ENCODE assay signal across 1 cellular context in genomic region chr2:233996436-233996835, GRCh38.
TF ChIP-seq lines count a peak whose summit lies in the region.

No MANE protein-coding gene starts in this region.

TF ChIP-seq in IMR-90, 13 proteins besides CTCF, POLR2A, EP300 and RAD21:
- TF ChIP-seq ELK1 (IDR thresholded peaks at IDR 0.05; ENCODE audit: borderline replicate concordance, low read depth, low read length), result no peak
- no peak for TF ChIP-seq CHD1 (IDR thresholded peaks at IDR 0.05; ENCODE audit: low read depth, low read length)
- no peak for TF ChIP-seq RCOR1 (IDR thresholded peaks at IDR 0.05; ENCODE audit: insufficient replicate concordance, low read length)
- no peak for TF ChIP-seq USF2 (IDR thresholded peaks at IDR 0.05; ENCODE audit: low read depth, low read length)
- no peak for TF ChIP-seq CEBPB (IDR thresholded peaks at IDR 0.05; ENCODE audit: low read depth, low read length)
- TF ChIP-seq NFE2L2 (IDR thresholded peaks at IDR 0.05; ENCODE audit: low read depth, low read length), result no peak
- TF ChIP-seq SMC3 (IDR thresholded peaks at IDR 0.05; ENCODE audit: low read depth, low read length), result no peak
- no peak for TF ChIP-seq MXI1 (IDR thresholded peaks at IDR 0.05; ENCODE audit: borderline replicate concordance, low read depth, low read length)
- TF ChIP-seq MAFK (IDR thresholded peaks at IDR 0.05; ENCODE audit: low read depth, low read length), result no peak
- TF ChIP-seq RFX5 (IDR thresholded peaks at IDR 0.05; ENCODE audit: low read depth, low read length), result no peak
- TF ChIP-seq BHLHE40 (IDR thresholded peaks at IDR 0.05; ENCODE audit: low read depth, low read length), result no peak
- no peak for TF ChIP-seq MAZ (IDR thresholded peaks at IDR 0.05; ENCODE audit: borderline replicate concordance, low read depth, low read length)
- no peak for TF ChIP-seq FOS (IDR thresholded peaks at IDR 0.05; ENCODE audit: low read depth, low read length)
